8 cellular contexts compared by ENCODE assay signal in genomic region chr9:122347348-122348287, GRCh38. TPM values are rescaled to one million over a fixed set of nuclear protein-coding genes. Genes with fewer than 3 reads are reported as not detected.
A peak's percentile ranks its signal among the peaks of the same experiment; 100 is the strongest.
DNase-seq lines count a peak whose midpoint lies in the region; ATAC-seq and TF ChIP-seq lines count a peak whose summit lies in the region.

No MANE protein-coding gene starts in this region.

- H3K9me3 ChIP-seq in duodenal mucosa (ENCODE audit: control insufficient read depth in 1 of 2, low read length in 2 of 2): no peaks in the 10 kb centered on the region
- no peaks in the 10 kb centered on the region for H3K9me3 ChIP-seq in muscle layer of duodenum (ENCODE audit: control insufficient read depth in 1 of 2, low read length in 2 of 2)

- H3K27me3 ChIP-seq in duodenal mucosa (ENCODE audit: control insufficient read depth in 1 of 2, insufficient read depth in 2 of 2, low read length in 2 of 2) (no peaks in the 10 kb centered on the region), muscle layer of duodenum (ENCODE audit: low read depth, low read length) (no peaks in the 10 kb centered on the region)

- H3K9ac ChIP-seq in duodenal mucosa (ENCODE audit: low read depth in 1 of 2, low read length in 2 of 2): peak overlapping the region; percentile 10 to 51

- TF ChIP-seq CTCF in GM12865 (IDR thresholded peaks at IDR 0.05; ENCODE audit: insufficient read depth, low read depth, low read length, missing control alignments) (no peak), GM13976 (IDR thresholded peaks at IDR 0.05; ENCODE audit: borderline replicate concordance, control extremely low read depth, extremely low read depth, insufficient read depth, missing control alignments) (no peak)

- no peak overlapping the region for H3K27ac ChIP-seq in duodenal mucosa (ENCODE audit: low read depth, low read length)
- H3K27ac ChIP-seq in muscle layer of duodenum (ENCODE audit: low read length): no peak overlapping the region

- H3K4me3 ChIP-seq in GM12865 (ENCODE audit: low read depth, low read length) (peak overlapping the region; percentile 22), duodenal mucosa (ENCODE audit: low read depth in 1 of 2, low read length in 2 of 2) (peak overlapping the region; percentile 63 to 69), muscle layer of duodenum (ENCODE audit: low read depth in 1 of 2, low read length in 2 of 2) (peak overlapping the region; percentile 63 to 67)

- DNase-seq in GM12865 (ENCODE audit: low read depth) (no peak), RPMI7951 (ENCODE audit: low read depth) (peak; percentile 37), GM13976 (ENCODE audit: low spot score) (no peak), superior temporal gyrus (ENCODE audit: extremely low spot score) (no peak)

- H3K4me1 ChIP-seq in duodenal mucosa (ENCODE audit: control insufficient read depth in 1 of 2, insufficient read depth in 2 of 2, low read length in 2 of 2) (peaks cover 15 to 22% of the 10 kb centered on the region in 2 donors), muscle layer of duodenum (ENCODE audit: control insufficient read depth in 1 of 2, insufficient read depth in 2 of 2, low read length in 2 of 2) (peaks cover 0 to 12% of the 10 kb centered on the region in 2 donors)

- ATAC-seq in GM21576 (IDR thresholded peaks at IDR 0.05; ENCODE audit: unreplicated experiment) (no peak), GM19395 (IDR thresholded peaks at IDR 0.05; ENCODE audit: unreplicated experiment) (no peak)

- in situ Hi-C loops in GM13976 (cut with MboI; ENCODE audit: low sequenced_read_pairs, unreplicated experiment): loop anchor here (5.0 kb wide), 1 partner anchor 225 kb away; no protein-coding TSS in a partner anchor

- no peaks in the 10 kb centered on the region for H3K36me3 ChIP-seq in duodenal mucosa (ENCODE audit: control insufficient read depth in 1 of 2, insufficient read depth in 2 of 2, low read length in 2 of 2)
- H3K36me3 ChIP-seq in muscle layer of duodenum (ENCODE audit: control insufficient read depth in 1 of 2, insufficient read depth in 2 of 2, low read length in 2 of 2): no peaks in the 10 kb centered on the region

RNA-seq across cellular contexts. Expression of gene PTGS1, which starts 23.2 kb away (rescaled TPM):
- 10.1 and 11.5 TPM in 2 replicates for total RNA-seq in RPMI7951 (2014; rRNA removed; shearing (Covaris generic))
